8 cellular contexts compared by ENCODE assay signal in genomic region chr14:20681348-20682126, GRCh38. TPM values are rescaled to one million over a fixed set of nuclear protein-coding genes. Genes with fewer than 3 reads are reported as not detected.
DNase-seq lines count a peak whose midpoint lies in the region; ATAC-seq and TF ChIP-seq lines count a peak whose summit lies in the region.

No MANE protein-coding gene starts in this region.

- H2AFZ ChIP-seq in ACC112 (ENCODE audit: low read length, unreplicated experiment): peak overlapping the region; percentile 97

- H3K27ac Mint-ChIP-seq in activated T-helper 2 cell treated with anti-CD3 and anti-CD28 coated beads, Interferon-gamma antibody, Interleukin-2, Interleukin-4, amounts not matched to agents 10 μg/mL and 5 μg/mL and 100 μg/mL, durations not matched to agents 14 hours and 24 hours and 36 hours: no peak overlapping the region
- no peak overlapping the region for H3K27ac Mint-ChIP-seq in neural crest cell (ENCODE audit: unreplicated experiment)

- H3K4me3 Mint-ChIP-seq in activated T-helper 2 cell treated with anti-CD3 and anti-CD28 coated beads, Interferon-gamma antibody, Interleukin-2, Interleukin-4, amounts not matched to agents 10 μg/mL and 5 μg/mL and 100 μg/mL, durations not matched to agents 14 hours and 24 hours and 36 hours (ENCODE audit: low read depth): no peak overlapping the region
- H3K4me3 Mint-ChIP-seq in neural crest cell: no peak overlapping the region

- H3K27me3 Mint-ChIP-seq in activated T-helper 2 cell treated with anti-CD3 and anti-CD28 coated beads, Interferon-gamma antibody, Interleukin-2, Interleukin-4, amounts not matched to agents 10 μg/mL and 5 μg/mL and 100 μg/mL, durations not matched to agents 14 hours and 24 hours and 36 hours (ENCODE audit: low read depth): peaks cover 2% of the 10 kb centered on the region
- H3K27me3 Mint-ChIP-seq in neural crest cell (ENCODE audit: low read depth): peaks cover 27% of the 10 kb centered on the region

- peaks cover 11% of the 10 kb centered on the region for H3K4me1 ChIP-seq in ACC112 (ENCODE audit: control insufficient read depth, insufficient read depth, low read length, unreplicated experiment)

- H3K36me3 Mint-ChIP-seq in activated T-helper 2 cell treated with anti-CD3 and anti-CD28 coated beads, Interferon-gamma antibody, Interleukin-2, Interleukin-4, amounts not matched to agents 10 μg/mL and 5 μg/mL and 100 μg/mL, durations not matched to agents 14 hours and 24 hours and 36 hours (ENCODE audit: low read depth): no peaks in the 10 kb centered on the region
- no peaks in the 10 kb centered on the region for H3K36me3 Mint-ChIP-seq in neural crest cell (ENCODE audit: low read depth)

- POLR2A ChIA-PET in RWPE1 (lab: Yijun Ruan, JAX; ENCODE audit: low non-redundant PET): interaction anchor here (0.6 to 1.0 kb wide), 5 partner anchors 17 to 338 kb away, joined by 3 to 11 read pairs (median 4); partner anchors contain the start of genes PARP2 and TEP1

- ATAC-seq in GM18861 (IDR thresholded peaks at IDR 0.05; ENCODE audit: unreplicated experiment): peak; percentile 18
- ATAC-seq in stimulated activated naive CD8-positive, alpha-beta T cell treated with anti-CD3 and anti-CD28 coated beads, Interleukin-15, Interleukin-2, amounts not matched to agents 100 U/mL and 50 U/mL, for 24 hours: peak; percentile 11

- H3K27ac ChIP-seq in ACC112 (ENCODE audit: low read depth, low read length) (peak overlapping the region; percentile 96), RWPE1 (peak overlapping the region; percentile 99)

- no peaks in the 10 kb centered on the region for H3K36me3 ChIP-seq in ACC112 (ENCODE audit: insufficient read depth, low read length)

- no peaks in the 10 kb centered on the region for H3K79me2 ChIP-seq in ACC112 (ENCODE audit: control insufficient read depth, insufficient read depth, low read length, unreplicated experiment)

- H3K4me3 ChIP-seq in ACC112 (ENCODE audit: low read depth, low read length) (peak overlapping the region; percentile 87), foreskin fibroblast (ENCODE audit: low read depth in 1 of 2, low read length in 2 of 2) (peak overlapping the region; percentile 86 to 89)

- peaks cover 26% of the 10 kb centered on the region for H3K4me1 Mint-ChIP-seq in activated T-helper 2 cell treated with anti-CD3 and anti-CD28 coated beads, Interferon-gamma antibody, Interleukin-2, Interleukin-4, amounts not matched to agents 10 μg/mL and 5 μg/mL and 100 μg/mL, durations not matched to agents 14 hours and 24 hours and 36 hours (ENCODE audit: low read depth)
- peaks cover 8% of the 10 kb centered on the region for H3K4me1 Mint-ChIP-seq in neural crest cell

- DNase-seq in HT1080 (ENCODE audit: low read depth) (peak; percentile 93), RWPE1 (ENCODE audit: low spot score) (peak; percentile 52), foreskin fibroblast (peak; percentile 67 to 87), neural crest cell (ENCODE audit: low read depth, low spot score) (peak; percentile 87)
- peak; percentile 79 for DNase-seq in activated T-helper 2 cell treated with anti-CD3 and anti-CD28 coated beads, Interferon-gamma antibody, Interleukin-2, Interleukin-4, amounts not matched to agents 10 μg/mL and 5 μg/mL and 100 μg/mL, durations not matched to agents 14 hours and 24 hours and 36 hours (ENCODE audit: low spot score)
- DNase-seq in stimulated activated naive CD8-positive, alpha-beta T cell treated with anti-CD3 and anti-CD28 coated beads, Interleukin-15, Interleukin-2, amounts not matched to agents 100 U/mL and 50 U/mL, for 24 hours: peak; percentile 86

- intact Hi-C loops in activated T-helper 2 cell treated with anti-CD3 and anti-CD28 coated beads, Interferon-gamma antibody, Interleukin-2, Interleukin-4, amounts not matched to agents 10 μg/mL and 5 μg/mL and 100 μg/mL, durations not matched to agents 14 hours and 24 hours and 36 hours (cut with micrococcal nuclease): loop anchor here (1.0 to 5.0 kb wide), 7 partner anchors 9 to 339 kb away; partner anchors contain the start of genes PARP2 and PIP4P1

- H3K9me3 Mint-ChIP-seq in activated T-helper 2 cell treated with anti-CD3 and anti-CD28 coated beads, Interferon-gamma antibody, Interleukin-2, Interleukin-4, amounts not matched to agents 10 μg/mL and 5 μg/mL and 100 μg/mL, durations not matched to agents 14 hours and 24 hours and 36 hours: no peaks in the 10 kb centered on the region
- no peaks in the 10 kb centered on the region for H3K9me3 Mint-ChIP-seq in neural crest cell

- H3K27me3 ChIP-seq in ACC112 (ENCODE audit: insufficient read depth, low read length): no peaks in the 10 kb centered on the region

- TF ChIP-seq CTCF in RWPE1 (conservative IDR thresholded peaks at IDR 0.05; ENCODE audit: low read depth) (no peak), foreskin fibroblast (IDR thresholded peaks at IDR 0.05; ENCODE audit: low read depth, low read length) (no peak), neural crest cell (conservative IDR thresholded peaks at IDR 0.05) (no peak)

- CTCF ChIA-PET in RWPE1 (lab: Yijun Ruan, JAX): interaction anchor here (0.6 to 1.3 kb wide), 7 partner anchors 9 to 68 kb away, joined by 3 to 5 read pairs (median 4); no protein-coding TSS in a partner anchor

RNA-seq across cellular contexts. Expression of gene RNASE4, which starts 2.8 kb away (rescaled TPM):
- 0.82 and 0.87 TPM in 2 replicates for total RNA-seq in HT1080 (2014; rRNA removed; shearing (Covaris generic))
- polyA plus RNA-seq in HT1080 (2015; cell fraction: cytosol; rRNA removed): 0.64 and 1.3 TPM in 2 replicates
- polyA plus RNA-seq in HT1080 (2015; cell fraction: nucleus; rRNA removed): 0.66 and 3.1 TPM in 2 replicates
- total RNA-seq in activated T-helper 2 cell treated with anti-CD3 and anti-CD28 coated beads, Interferon-gamma antibody, Interleukin-2, Interleukin-4, amounts not matched to agents 10 μg/mL and 5 μg/mL and 100 μg/mL, durations not matched to agents 14 hours and 24 hours and 36 hours: 0.73 and 1.1 TPM in 2 replicates
- total RNA-seq in neural crest cell: 2.6 TPM in 2 replicates

RNA-seq across cellular contexts. Expression of gene ANG, which starts 7.0 kb away (rescaled TPM):
- total RNA-seq in HT1080 (2014; rRNA removed; shearing (Covaris generic)): 0.33 and 0.77 TPM in 2 replicates
- polyA plus RNA-seq in HT1080 (2015; cell fraction: cytosol; rRNA removed): 1.1 and 2.3 TPM in 2 replicates
- polyA plus RNA-seq in HT1080 (2015; cell fraction: nucleus; rRNA removed): 0.84 and 1.1 TPM in 2 replicates
- total RNA-seq in activated T-helper 2 cell treated with anti-CD3 and anti-CD28 coated beads, Interferon-gamma antibody, Interleukin-2, Interleukin-4, amounts not matched to agents 10 μg/mL and 5 μg/mL and 100 μg/mL, durations not matched to agents 14 hours and 24 hours and 36 hours: 0.68 and 0.92 TPM in 2 replicates
- 2.3 and 3.3 TPM in 2 replicates for total RNA-seq in neural crest cell

RNA-seq across cellular contexts. Expression of gene OR6S1, which starts 40.0 kb away (rescaled TPM):
- total RNA-seq in HT1080 (2014; rRNA removed; shearing (Covaris generic)): not detected in 2 replicates
- polyA plus RNA-seq in HT1080 (2015; cell fraction: cytosol; rRNA removed): not detected in 2 replicates
- not detected in 2 replicates for polyA plus RNA-seq in HT1080 (2015; cell fraction: nucleus; rRNA removed)
- not detected in 2 replicates for total RNA-seq in activated T-helper 2 cell treated with anti-CD3 and anti-CD28 coated beads, Interferon-gamma antibody, Interleukin-2, Interleukin-4, amounts not matched to agents 10 μg/mL and 5 μg/mL and 100 μg/mL, durations not matched to agents 14 hours and 24 hours and 36 hours
- total RNA-seq in neural crest cell: not detected in 2 replicates

Comparison
In these comparisons a context has a peak if more than half of its experiments do, and no peak if none do; other contexts are left out.
1. Peak in every context shown above with its lines: DNase-seq, ATAC-seq, H3K4me3 ChIP-seq and H3K27ac ChIP-seq.